ENCODE assay signal across 31 cellular contexts in the genomic region with DNA sequence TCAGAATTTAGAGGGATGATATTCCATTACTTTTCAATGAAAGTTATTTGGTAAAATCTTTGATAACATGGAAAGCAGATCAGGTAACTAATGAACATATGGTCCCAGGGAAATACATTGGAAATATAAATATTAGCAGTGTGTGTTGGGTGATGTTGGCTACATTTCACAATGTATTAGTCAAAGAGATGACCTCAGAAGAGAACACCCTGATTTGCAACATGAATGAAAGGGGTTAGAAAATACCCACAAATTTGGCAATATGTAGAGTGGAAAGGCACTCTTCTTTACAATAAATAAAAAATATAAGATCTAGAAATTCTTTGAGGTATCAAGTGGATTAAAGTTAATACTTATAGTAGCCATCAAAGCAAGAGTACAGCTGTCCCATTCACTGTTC.
"Had no signal": no experiment of that assay in that cellular context is flagged by ENCODE, and none has a peak within 500 bp of the region (broad histone marks: within the 10 kb centered on the region; RNA-seq: fewer than 3 reads in every experiment).

No MANE protein-coding gene starts in this region.

- H3K27me3 Mint-ChIP-seq: activated CD4-positive, alpha-beta T cell treated with anti-CD3 and anti-CD28 coated beads for 36 hours; activated naive CD8-positive, alpha-beta T cell treated with anti-CD3 and anti-CD28 coated beads for 36 hours; brain; progenitor cell of endocrine pancreas; stimulated activated memory B cell treated with anti-CD40 and anti-IgM and Interleukin-4, amounts not matched to agents 10 μg/mL and 1 μg/mL and 100 μg/mL, for 72 hours; stimulated activated naive CD8-positive, alpha-beta T cell treated with anti-CD3 and anti-CD28 coated beads, Interleukin-15, amount 100 ng/mL, for 72 hours had no signal

- H3K4me2 ChIP-seq: hepatocyte had no signal

- H3K27me3 ChIP-seq: adrenal gland, ascending aorta, esophagus muscularis mucosa, gastroesophageal sphincter, hepatocyte, ovary, right lobe of liver, thyroid gland, upper lobe of left lung, vagina had no signal

- H3K36me3 Mint-ChIP-seq: activated naive CD8-positive, alpha-beta T cell treated with anti-CD3 and anti-CD28 coated beads for 36 hours; brain; naive thymus-derived CD4-positive, alpha-beta T cell; stimulated activated memory B cell treated with anti-CD40 and anti-IgM and Interleukin-4, amounts not matched to agents 10 μg/mL and 1 μg/mL and 100 μg/mL, for 72 hours had no signal

- H3K4me1 Mint-ChIP-seq: activated CD4-positive, alpha-beta T cell treated with anti-CD3 and anti-CD28 coated beads for 36 hours; activated naive CD8-positive, alpha-beta T cell treated with anti-CD3 and anti-CD28 coated beads for 36 hours; brain; memory B cell; naive thymus-derived CD4-positive, alpha-beta T cell; stimulated activated memory B cell treated with anti-CD40 and anti-IgM and Interleukin-4, amounts not matched to agents 10 μg/mL and 1 μg/mL and 100 μg/mL, for 72 hours; stimulated activated naive CD8-positive, alpha-beta T cell treated with anti-CD3 and anti-CD28 coated beads, Interleukin-15, amount 100 ng/mL, for 72 hours had no signal

- H3K9me3 ChIP-seq: adrenal gland, ascending aorta, esophagus muscularis mucosa, gastroesophageal sphincter, ovary, right lobe of liver, thyroid gland, upper lobe of left lung, vagina had no signal

- DNase-seq: activated CD4-positive, alpha-beta T cell treated with anti-CD3 and anti-CD28 coated beads for 36 hours; activated CD4-positive, CD25-positive, alpha-beta regulatory T cell; activated CD8-positive, alpha-beta memory T cell treated with anti-CD3 and anti-CD28 coated beads for 24 hours; activated effector memory CD4-positive, alpha-beta T cell treated with Interleukin-2 at 50 U/mL for 16 hours; activated naive CD4-positive, alpha-beta T cell treated with anti-CD3 and anti-CD28 coated beads for 36 hours; activated naive CD8-positive, alpha-beta T cell treated with anti-CD3 and anti-CD28 coated beads for 36 hours; adrenal gland; caudate nucleus; kidney; left colon; midbrain; naive thymus-derived CD4-positive, alpha-beta T cell; ovary; right lobe of liver; stimulated activated CD4-positive, alpha-beta T cell treated with anti-CD3 and anti-CD28 coated beads, Interleukin-12 subunit alpha, Interleukin-12 subunit beta, amount 100 ng/mL, for 4 hours; stimulated activated CD4-positive, alpha-beta T cell treated with anti-CD3 and anti-CD28 coated beads, Interleukin-4, amount 100 ng/mL, for 4 hours; stimulated activated CD8-positive, alpha-beta memory T cell treated with anti-CD3 and anti-CD28 coated beads, Interleukin-4, amount 100 ng/mL, for 48 hours; stimulated activated naive CD8-positive, alpha-beta T cell treated with anti-CD3 and anti-CD28 coated beads, Interleukin-15, amount 100 ng/mL, for 72 hours; thyroid gland; upper lobe of left lung had no signal

- H3K27ac Mint-ChIP-seq: activated CD4-positive, alpha-beta T cell treated with anti-CD3 and anti-CD28 coated beads for 36 hours; activated naive CD4-positive, alpha-beta T cell treated with anti-CD3 and anti-CD28 coated beads for 36 hours; activated naive CD8-positive, alpha-beta T cell treated with anti-CD3 and anti-CD28 coated beads for 36 hours; brain; memory B cell; naive thymus-derived CD4-positive, alpha-beta T cell; progenitor cell of endocrine pancreas; stimulated activated memory B cell treated with anti-CD40 and anti-IgM and Interleukin-4, amounts not matched to agents 10 μg/mL and 1 μg/mL and 100 μg/mL, for 72 hours; stimulated activated naive CD8-positive, alpha-beta T cell treated with anti-CD3 and anti-CD28 coated beads, Interleukin-15, amount 100 ng/mL, for 72 hours; T-helper 2 cell treated with Interferon-gamma antibody and Interleukin-4, amounts not matched to agents 5 μg/mL and 100 μg/mL, for 36 hours had no signal

- ATAC-seq: activated CD4-positive, alpha-beta T cell treated with anti-CD3 and anti-CD28 coated beads for 36 hours; gastroesophageal sphincter; left colon; naive thymus-derived CD4-positive, alpha-beta T cell; right lobe of liver; stimulated activated memory B cell treated with anti-CD40 and anti-IgM and Interleukin-4, amounts not matched to agents 10 μg/mL and 1 μg/mL and 100 μg/mL, for 72 hours; stimulated activated naive CD8-positive, alpha-beta T cell treated with anti-CD3 and anti-CD28 coated beads, Interleukin-15, amount 100 ng/mL, for 72 hours had no signal

- H3K27ac ChIP-seq: adrenal gland, ascending aorta, esophagus muscularis mucosa, gastroesophageal sphincter, hepatocyte, ovary, right lobe of liver, skin epidermis, thyroid gland, upper lobe of left lung, vagina had no signal

- H3K4me3 Mint-ChIP-seq: activated CD4-positive, alpha-beta T cell treated with anti-CD3 and anti-CD28 coated beads for 36 hours; activated naive CD4-positive, alpha-beta T cell treated with anti-CD3 and anti-CD28 coated beads for 36 hours; activated naive CD8-positive, alpha-beta T cell treated with anti-CD3 and anti-CD28 coated beads for 36 hours; brain; memory B cell; naive thymus-derived CD4-positive, alpha-beta T cell; stimulated activated memory B cell treated with anti-CD40 and anti-IgM and Interleukin-4, amounts not matched to agents 10 μg/mL and 1 μg/mL and 100 μg/mL, for 72 hours; stimulated activated naive CD8-positive, alpha-beta T cell treated with anti-CD3 and anti-CD28 coated beads, Interleukin-15, amount 100 ng/mL, for 72 hours; T-helper 2 cell treated with Interferon-gamma antibody and Interleukin-4, amounts not matched to agents 5 μg/mL and 100 μg/mL, for 36 hours had no signal

- H3K9me3 Mint-ChIP-seq: activated naive CD4-positive, alpha-beta T cell treated with anti-CD3 and anti-CD28 coated beads for 36 hours had no signal

- H2AFZ ChIP-seq: hepatocyte had no signal

- FAIRE-seq: kidney had no signal

- H3K4me1 ChIP-seq: ascending aorta, esophagus muscularis mucosa, gastroesophageal sphincter, right lobe of liver, thyroid gland, upper lobe of left lung, vagina had no signal

- H3K36me3 ChIP-seq: adrenal gland, ascending aorta, esophagus muscularis mucosa, gastroesophageal sphincter, ovary, right lobe of liver, thyroid gland, upper lobe of left lung, vagina had no signal

- H3K4me3 ChIP-seq: adrenal gland, ascending aorta, esophagus muscularis mucosa, gastroesophageal sphincter, hepatocyte, ovary, right lobe of liver, skin epidermis, thyroid gland, upper lobe of left lung, vagina had no signal
